In the genomic region with DNA sequence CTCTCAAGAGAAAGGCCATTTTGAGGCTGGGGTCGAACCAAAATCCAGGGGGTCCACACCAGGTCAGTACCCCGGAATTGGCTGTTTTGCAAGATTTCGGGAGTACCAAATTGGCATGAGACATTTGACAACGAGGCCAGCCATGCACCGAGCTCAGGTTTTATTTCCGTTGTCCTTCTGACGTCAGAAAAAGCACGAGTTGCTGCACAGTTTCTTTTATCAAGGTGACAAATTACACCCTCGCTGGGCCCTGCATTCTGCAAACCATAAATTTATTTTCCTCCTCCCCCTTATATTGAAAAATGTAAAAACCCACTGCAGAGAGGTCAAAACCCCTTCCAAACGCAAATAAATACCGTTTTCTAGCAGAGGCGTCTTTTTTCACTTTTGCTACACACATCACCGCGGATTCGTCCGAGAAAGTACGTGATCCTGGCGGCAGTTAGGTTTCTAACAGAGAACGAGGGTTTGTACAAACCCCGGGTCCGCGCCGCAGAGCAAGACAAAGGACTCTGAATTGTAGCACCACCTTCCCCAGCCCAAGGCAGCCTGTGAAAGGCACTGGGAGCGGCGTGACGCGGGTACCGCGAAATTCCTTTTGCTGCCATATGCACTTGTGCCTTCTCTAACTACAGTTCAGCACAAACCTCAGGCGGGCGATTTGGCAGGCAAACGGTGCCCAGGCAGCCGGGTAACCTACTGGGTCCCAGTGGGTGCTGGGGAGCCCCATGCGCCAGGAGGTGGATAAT, we compare ENCODE assay signal across 8 cellular contexts. TPM values are rescaled to one million over a fixed set of nuclear protein-coding genes. Genes with fewer than 3 reads are reported as not detected.
A peak's percentile ranks its signal among the peaks of the same experiment; 100 is the strongest.
DNase-seq lines count a peak whose midpoint lies in the region; ATAC-seq lines count a peak whose summit lies in the region.

No MANE protein-coding gene starts in this region.

- no peaks in the 10 kb centered on the region for H3K27me3 ChIP-seq in muscle layer of duodenum (ENCODE audit: low read depth, low read length)

- H3K36me3 ChIP-seq in muscle layer of duodenum (ENCODE audit: control insufficient read depth in 1 of 2, insufficient read depth in 2 of 2, low read length in 2 of 2): no peaks in the 10 kb centered on the region

- H3K4me3 ChIP-seq in muscle layer of duodenum (ENCODE audit: low read depth in 1 of 2, low read length in 2 of 2): peak overlapping the region; percentile 86 to 92

- DNase-seq in DMS 273 (lab: John Stamatoyannopoulos, UW; ENCODE audit: unreplicated experiment) (peak; percentile 75), DMS 273 treated with DMSO at 0.1 percent for 48 hours (lab: John Stamatoyannopoulos, UW) (no peak), NCI-H460 (ENCODE audit: extremely low read depth, low read depth) (peak; percentile 39), activated T-cell treated with anti-CD3 and anti-CD28 coated beads for 4 hours (peak; percentile 50)
- DNase-seq in stimulated activated CD8-positive, alpha-beta memory T cell treated with anti-CD3 and anti-CD28 coated beads, Interleukin-7, amount 100 ng/mL, for 1 hour (ENCODE audit: low read depth in 2 of 2): peak; percentile 41 to 42

- H3K4me1 ChIP-seq in muscle layer of duodenum (ENCODE audit: control insufficient read depth in 1 of 2, insufficient read depth in 2 of 2, low read length in 2 of 2): peaks cover 0 to 30% of the 10 kb centered on the region in 2 donors

- H3K27ac ChIP-seq in muscle layer of duodenum (ENCODE audit: low read length): peak overlapping the region; percentile 95

- no peaks in the 10 kb centered on the region for H3K9me3 ChIP-seq in muscle layer of duodenum (ENCODE audit: control insufficient read depth in 1 of 2, low read length in 2 of 2)

- peak; percentile 45 for ATAC-seq in esophagus mucosa
- no peak for ATAC-seq in HG02759 (IDR thresholded peaks at IDR 0.05; ENCODE audit: unreplicated experiment)

RNA-seq across cellular contexts. Expression of a gene that starts 1.8 kb away (rescaled TPM):
- 280 and 305 TPM in 2 replicates for total RNA-seq in NCI-H460 (2014; rRNA removed; shearing (Covaris generic))
- 93.7 and 118 TPM in 2 replicates for polyA plus RNA-seq in NCI-H460 (2014; cell fraction: nucleus; rRNA removed)
- total RNA-seq in esophagus mucosa: 71.5 TPM
